In genomic region chr3:45381168-45381852, GRCh38 we compare ENCODE assay signal across 12 cellular contexts. TPM values are rescaled to one million over a fixed set of nuclear protein-coding genes. Genes with fewer than 3 reads are reported as not detected.
DNase-seq lines count a peak whose midpoint lies in the region; ATAC-seq, FAIRE-seq and TF ChIP-seq lines count a peak whose summit lies in the region.
"Had no signal": no experiment of that assay in that cellular context is flagged by ENCODE, and none has a peak within 500 bp of the region (broad histone marks: within the 10 kb centered on the region; RNA-seq: fewer than 3 reads in every experiment).

No MANE protein-coding gene starts in this region.

- DNase-seq in HepG2 (ENCODE audit: low spot score) (no peak), right lobe of liver (no peak), NCI-H82 (lab: John Stamatoyannopoulos, UW) (peak; percentile 43), colonic mucosa (peak; percentile 49), smooth muscle cell (lab: John Stamatoyannopoulos, UW; ENCODE audit: unreplicated experiment) (no peak)
- DNase-seq: Caco-2; effector CD4-positive, alpha-beta T cell; Kasumi-1; stimulated activated CD8-positive, alpha-beta memory T cell treated with anti-CD3 and anti-CD28 coated beads, Interleukin-4, amount 100 ng/mL, for 48 hours had no signal

- H3K27ac ChIP-seq in HepG2 (ENCODE audit: extremely low read length, insufficient read depth, low read length) = no peak overlapping the region
- H3K27ac ChIP-seq in right lobe of liver = no peak overlapping the region
- peak overlapping the region; percentile 17 for H3K27ac ChIP-seq in colonic mucosa
- peak overlapping the region; percentile 61 for H3K27ac ChIP-seq in thymus (ENCODE audit: low read depth)
- no peak overlapping the region for H3K27ac ChIP-seq in smooth muscle cell (ENCODE audit: low read depth)

- H2AFZ ChIP-seq in HepG2 (ENCODE audit: low read length) (no peak overlapping the region), smooth muscle cell (ENCODE audit: low read depth) (no peak overlapping the region)

- CTCF ChIA-PET in HepG2 (lab: Yijun Ruan, JAX; ENCODE audit: low intra/inter-chr PET ratio, low total read pairs) = no interaction called here

- TF ChIP-seq RAD21 in HepG2 (CRISPR knock-in tag; IDR thresholded peaks at IDR 0.05) = no peak

- TF ChIP-seq CTCF in HepG2 (CRISPR knock-in tag; IDR thresholded peaks at IDR 0.05) = no peak
- TF ChIP-seq CTCF in right lobe of liver (IDR thresholded peaks at IDR 0.05) = no peak
- no peak for TF ChIP-seq CTCF in colonic mucosa (IDR thresholded peaks at IDR 0.05)
- TF ChIP-seq CTCF in smooth muscle cell (IDR thresholded peaks at IDR 0.05; ENCODE audit: borderline replicate concordance, insufficient read depth, poor library complexity, severe bottlenecking) = no peak

- TF ChIP-seq POLR2A in HepG2 (IDR thresholded peaks at IDR 0.05; ENCODE audit: insufficient read depth in 1 of 2, low read depth in 2 of 2, low read length in 2 of 2) (no peak), right lobe of liver (IDR thresholded peaks at IDR 0.05) (no peak)

- BruUV-seq in HepG2 (replicated peaks; lab: Mats Ljungman, UMichigan) = no TSS peak

- ATAC-seq in HepG2 (no peak), right lobe of liver (no peak), HG02763 (IDR thresholded peaks at IDR 0.05; ENCODE audit: unreplicated experiment) (no peak), GM19035 (IDR thresholded peaks at IDR 0.05; ENCODE audit: unreplicated experiment) (no peak)

- H3K4me1 ChIP-seq in HepG2 (ENCODE audit: insufficient read depth, low read length) (no peaks in the 10 kb centered on the region), right lobe of liver (no peaks in the 10 kb centered on the region), colonic mucosa (no peaks in the 10 kb centered on the region), thymus (ENCODE audit: control insufficient read depth, insufficient read depth, low read length) (peaks cover 13% of the 10 kb centered on the region), smooth muscle cell (ENCODE audit: low read depth) (no peaks in the 10 kb centered on the region)
- H3K4me1 ChIP-seq: Caco-2 had no signal

- peak overlapping the region; percentile 7; the same call in 1 of the 2 replicates for H3K4me2 ChIP-seq in HepG2 (ENCODE audit: low read depth, low read length)
- no peak overlapping the region for H3K4me2 ChIP-seq in smooth muscle cell

- H3F3A ChIP-seq in smooth muscle cell (ENCODE audit: low read depth) = no peaks in the 10 kb centered on the region

- FAIRE-seq in HepG2 (lab: Jason Lieb, UNC) = no peak

- in situ Hi-C loops in HepG2 (cut with HindIII; ENCODE audit: extremely low pct_ligation_motif_present, low pct_unique_long_range_greater_than_20kb) = no loop called here

- 71% methylated on average over 7 of the region's 8 CpGs for WGBS in HepG2 (ENCODE audit: low lambda C conversion rate)
- 60% methylated on average over 4 of the region's 8 CpGs for WGBS in right lobe of liver (ENCODE audit: insufficient coverage, low coverage, low lambda C conversion rate, missing lambda C conversion rate)
- WGBS in thymus = 12% methylated on average over 8 of the region's 8 CpGs
- WGBS in smooth muscle cell (ENCODE audit: low lambda C conversion rate) = 78% methylated on average over 8 of the region's 8 CpGs

- intact Hi-C loops in HepG2 (cut with micrococcal nuclease; ENCODE audit: unreplicated experiment) (no loop called here), right lobe of liver (cut with DNase I) (no loop called here), colonic mucosa (cut with DNase I) (no loop called here)

- H4K20me1 ChIP-seq in HepG2 (ENCODE audit: insufficient read depth, low read length) = no peaks in the 10 kb centered on the region
- no peaks in the 10 kb centered on the region for H4K20me1 ChIP-seq in smooth muscle cell (ENCODE audit: low read depth)

- H3K79me2 ChIP-seq in HepG2 (ENCODE audit: insufficient read depth, low read length) = no peaks in the 10 kb centered on the region
- no peaks in the 10 kb centered on the region for H3K79me2 ChIP-seq in smooth muscle cell (ENCODE audit: low read depth)

- POLR2A ChIA-PET in HepG2 (lab: Yijun Ruan, JAX) = no interaction called here

- peaks cover 3% of the 10 kb centered on the region; the same call in 1 of the 2 replicates for H3K9me3 ChIP-seq in HepG2 (ENCODE audit: low read length)
- no peaks in the 10 kb centered on the region for H3K9me3 ChIP-seq in right lobe of liver
- no peaks in the 10 kb centered on the region for H3K9me3 ChIP-seq in colonic mucosa
- H3K9me3 ChIP-seq in thymus (ENCODE audit: control insufficient read depth) = no peaks in the 10 kb centered on the region
- H3K9me3 ChIP-seq in smooth muscle cell (replicated peaks; ENCODE audit: low read depth) = no peaks in the 10 kb centered on the region

- no peak overlapping the region for H3K9ac ChIP-seq in HepG2 (ENCODE audit: insufficient read depth, low read depth, low read length)
- H3K9ac ChIP-seq in colonic mucosa (ENCODE audit: low read depth in 2 of 2, low read length in 2 of 2) = no peak overlapping the region
- no peak overlapping the region for H3K9ac ChIP-seq in smooth muscle cell (ENCODE audit: low read depth)

- no peak for TF ChIP-seq EP300 in HepG2 (IDR thresholded peaks at IDR 0.05; ENCODE audit: low read depth in 2 of 2, low read length in 2 of 2)
- TF ChIP-seq EP300 in HepG2 (CRISPR knock-in tag; IDR thresholded peaks at IDR 0.05; ENCODE audit: borderline replicate concordance) = no peak

- no peaks in the 10 kb centered on the region for H3K27me3 ChIP-seq in HepG2 (ENCODE audit: control insufficient read depth in 1 of 2, insufficient read depth in 2 of 2, low read length in 2 of 2)
- no peaks in the 10 kb centered on the region for H3K27me3 ChIP-seq in right lobe of liver
- H3K27me3 ChIP-seq in colonic mucosa = no peaks in the 10 kb centered on the region
- H3K27me3 ChIP-seq in thymus (ENCODE audit: control insufficient read depth, insufficient read depth) = no peaks in the 10 kb centered on the region
- H3K27me3 ChIP-seq in smooth muscle cell (ENCODE audit: low read depth) = no peaks in the 10 kb centered on the region

- no peak overlapping the region for H3K4me3 ChIP-seq in HepG2 (replicated peaks in 1 of 3; ENCODE audit: insufficient read depth in 1 of 3, low read depth in 2 of 3, low read length in 3 of 3)
- H3K4me3 ChIP-seq in right lobe of liver = no peak overlapping the region
- H3K4me3 ChIP-seq in colonic mucosa = no peak overlapping the region
- H3K4me3 ChIP-seq in thymus (ENCODE audit: low read length) = no peak overlapping the region
- no peak overlapping the region for H3K4me3 ChIP-seq in smooth muscle cell

- H3K36me3 ChIP-seq in HepG2 (replicated peaks in 1 of 2; ENCODE audit: control insufficient read depth in 1 of 2, insufficient read depth in 2 of 2, low read length in 2 of 2) = no peaks in the 10 kb centered on the region
- no peaks in the 10 kb centered on the region for H3K36me3 ChIP-seq in right lobe of liver
- H3K36me3 ChIP-seq in colonic mucosa = no peaks in the 10 kb centered on the region
- H3K36me3 ChIP-seq in thymus (ENCODE audit: control insufficient read depth, insufficient read depth) = no peaks in the 10 kb centered on the region
- no peaks in the 10 kb centered on the region for H3K36me3 ChIP-seq in smooth muscle cell (ENCODE audit: low read depth)

TF ChIP-seq in HepG2, 621 proteins besides CTCF, POLR2A, EP300 and RAD21 (continues in another document):
- TF ChIP-seq SNAI1 (CRISPR knock-in tag; IDR thresholded peaks at IDR 0.05; ENCODE audit: borderline replicate concordance) = no peak

RNA-seq across cellular contexts. Expression of gene LARS2, which starts 7.1 kb away (rescaled TPM):
- total RNA-seq in HepG2 (2016; rRNA removed; fragmentation: Illumina TruSeq; extraction: Trizol) (32.3 and 38.7 TPM in 2 replicates), right lobe of liver (10 to 100 TPM; 12.0 to 18.6 (median 14.4) TPM), colonic mucosa (10 to 100 TPM; 33.5 to 39.4 TPM), smooth muscle cell (14.5 and 19.0 TPM in 2 replicates)
- 3.2 and 3.3 TPM in 2 replicates for total RNA-seq in HepG2 (2016; cell fraction: cytosol; rRNA removed; fragmentation: Illumina TruSeq; extraction: Trizol; ENCODE audit: low read depth)
- total RNA-seq in HepG2 (2016; cell fraction: insoluble cytoplasmic fraction; rRNA removed; fragmentation: Illumina TruSeq; extraction: Trizol) = 31.9 and 39.4 TPM in 2 replicates
- 7.3 and 7.7 TPM in 2 replicates for total RNA-seq in HepG2 (2016; cell fraction: membrane; rRNA removed; fragmentation: Illumina TruSeq; extraction: Trizol)
- 35.7 and 43.2 TPM in 2 replicates for total RNA-seq in HepG2 (2016; cell fraction: nucleus; rRNA removed; fragmentation: Illumina TruSeq; extraction: Trizol)
- polyA plus RNA-seq in HepG2 (2011; rRNA removed) (15.9 and 17.0 TPM in 2 replicates), thymus (4.2 TPM), smooth muscle cell (11.1 and 12.8 TPM in 2 replicates)
- 14.6 and 14.9 TPM in 2 replicates for polyA plus RNA-seq in HepG2 (2011; cell fraction: cytosol; rRNA removed)
- 12.9 and 13.9 TPM in 2 replicates for polyA plus RNA-seq in HepG2 (2011; cell fraction: nucleus; rRNA removed)
- 12.4 and 13.2 TPM in 2 replicates for polyA plus RNA-seq in HepG2 (2012)
- polyA plus RNA-seq in HepG2 (2016; cell fraction: cytosol; fragmentation: Illumina TruSeq; extraction: Trizol; ENCODE audit: low read depth) = 1.1 and 1.3 TPM in 2 replicates
- polyA plus RNA-seq in HepG2 (2016; cell fraction: insoluble cytoplasmic fraction; fragmentation: Illumina TruSeq; extraction: Trizol; ENCODE audit: low read depth) = 19.6 and 19.7 TPM in 2 replicates
- 2.9 and 3.8 TPM in 2 replicates for polyA plus RNA-seq in HepG2 (2016; cell fraction: membrane; fragmentation: Illumina TruSeq; extraction: Trizol; ENCODE audit: low read depth)
- polyA plus RNA-seq in HepG2 (2016; cell fraction: nucleus; fragmentation: Illumina TruSeq; extraction: Trizol; ENCODE audit: insufficient read depth, low read depth) = 18.4 and 19.2 TPM in 2 replicates
- 41.7 and 58.6 TPM in 2 replicates for polyA minus RNA-seq in HepG2 (2011; rRNA and poly(A)+ RNA removed; ENCODE audit: low replicate concordance)
- 12.2 and 12.7 TPM in 2 replicates for polyA minus RNA-seq in HepG2 (2011; cell fraction: cytosol; rRNA and poly(A)+ RNA removed)
- 49.4 and 58.6 TPM in 2 replicates for polyA minus RNA-seq in HepG2 (2011; cell fraction: nucleus; rRNA and poly(A)+ RNA removed)

Comparison
In these comparisons a context has a peak if more than half of its experiments do, and no peak if none do; other contexts are left out.
1. DNase-seq: peak in NCI-H82 (single experiment) and colonic mucosa (single experiment); none in HepG2 (single experiment), right lobe of liver (0 of 3) and smooth muscle cell (single experiment).
2. H3K27ac ChIP-seq: peak in colonic mucosa (single experiment) and thymus (single experiment); none in HepG2 (single experiment), right lobe of liver (0 of 3) and smooth muscle cell (single experiment).